25 cellular contexts compared by ENCODE assay signal in the genomic region with DNA sequence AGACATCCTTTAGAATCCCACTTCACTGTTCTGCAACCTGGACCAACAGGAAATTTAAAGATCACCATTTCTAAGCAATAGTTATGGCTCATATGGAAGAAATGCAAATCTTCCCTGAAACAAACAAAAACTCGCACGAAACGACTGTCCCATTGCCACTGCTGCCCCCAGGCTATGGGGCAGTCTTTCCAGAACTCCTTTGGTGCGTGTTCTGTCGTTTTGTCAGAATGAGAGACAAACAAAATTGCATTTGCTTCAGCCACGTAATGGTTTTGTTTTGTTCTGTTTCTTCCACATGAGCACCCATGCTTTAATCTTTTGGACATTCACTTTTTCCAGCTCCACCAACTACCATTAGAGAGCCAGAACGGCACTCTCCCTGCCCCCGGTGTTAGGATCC. TPM values are rescaled to one million over a fixed set of nuclear protein-coding genes. Genes with fewer than 3 reads are reported as not detected.
"Had no signal": no experiment of that assay in that cellular context is flagged by ENCODE, and none has a peak within 500 bp of the region (broad histone marks: within the 10 kb centered on the region; RNA-seq: fewer than 3 reads in every experiment).

No MANE protein-coding gene starts in this region.

- H3K9me3 ChIP-seq: breast epithelium had no signal

- H3K4me3 ChIP-seq: breast epithelium, K562 had no signal

- H3K27me3 ChIP-seq: breast epithelium had no signal

- H3K36me3 ChIP-seq: breast epithelium had no signal

- DNase-seq: activated CD4-positive, alpha-beta memory T cell treated with anti-CD3 and anti-CD28 coated beads for 36 hours; activated CD4-positive, alpha-beta T cell treated with anti-CD3 and anti-CD28 coated beads, Interleukin-2, amount 10 ng/mL, durations not matched to agents 7 days and 5 days; activated CD4-positive, CD25-positive, alpha-beta regulatory T cell; activated CD8-positive, alpha-beta memory T cell treated with anti-CD3 and anti-CD28 coated beads for 24 hours; activated gamma-delta T cell; activated naive CD4-positive, alpha-beta T cell treated with anti-CD3 and anti-CD28 coated beads for 36 hours; activated T-cell treated with anti-CD3 and anti-CD28 coated beads, Interleukin-2, amount 50 U/mL, for 4 hours; amygdala; caudate nucleus; Karpas-422; NCI-H1092; NCI-H1417; NCI-H2029; NCI-H2107; NCI-H2171 treated with DMSO at 0.1 percent for 48 hours; NCI-H226; NCI-H526; NCI-H774; SK-N-SH; T-helper 1 cell had no signal

- H3K9ac ChIP-seq: SK-N-SH had no signal

- H3K4me2 ChIP-seq: SK-N-SH had no signal

- H3K27ac ChIP-seq: breast epithelium, VCaP had no signal

- H3K4me1 ChIP-seq: breast epithelium had no signal

RNA-seq across cellular contexts. Expression of gene FBLN1, which starts 10.8 kb away (rescaled TPM):
- total RNA-seq: activated CD4-positive, alpha-beta memory T cell treated with anti-CD3 and anti-CD28 coated beads for 36 hours; activated CD4-positive, alpha-beta T cell treated with anti-CD3 and anti-CD28 coated beads, Interleukin-2, amount 10 ng/mL, durations not matched to agents 7 days and 5 days; activated naive CD4-positive, alpha-beta T cell treated with anti-CD3 and anti-CD28 coated beads for 36 hours; OCI-LY7; T-helper 2 cell treated with Interferon-gamma antibody and Interleukin-4, amounts not matched to agents 100 ng/mL and 5 ng/mL, for 36 hours had no signal
- polyA plus RNA-seq: K562 had no signal
